Comparison of ENCODE assay signal across 17 cellular contexts in genomic region chr1:227884370-227885134, GRCh38.
A peak's percentile ranks its signal among the peaks of the same experiment; 100 is the strongest.
DNase-seq lines count a peak whose midpoint lies in the region; ATAC-seq and TF ChIP-seq lines count a peak whose summit lies in the region.
"Had no signal": no experiment of that assay in that cellular context is flagged by ENCODE, and none has a peak within 500 bp of the region (broad histone marks: within the 10 kb centered on the region; RNA-seq: fewer than 3 reads in every experiment).

No MANE protein-coding gene starts in this region.

- 60% methylated on average over 4 of the region's 15 CpGs for WGBS in SK-N-SH (ENCODE audit: low lambda C conversion rate)
- WGBS in lower leg skin, 2 donors: 92 to 96% methylated on average over 9 to 13 of the region's 15 CpGs

- no peaks in the 10 kb centered on the region for H4K20me1 ChIP-seq in SK-N-SH (ENCODE audit: insufficient read depth)

- H3K27me3 ChIP-seq in SK-N-SH (ENCODE audit: insufficient read depth) (no peaks in the 10 kb centered on the region), RWPE2 (ENCODE audit: insufficient read depth, poor library complexity, severe bottlenecking) (no peaks in the 10 kb centered on the region)

- no peaks in the 10 kb centered on the region for H3K9me2 ChIP-seq in SK-N-SH

- no peak overlapping the region for H3K4me2 ChIP-seq in SK-N-SH

- TF ChIP-seq RAD21 in SK-N-SH (IDR thresholded peaks at IDR 0.05; ENCODE audit: low read length): no peak

- CTCF ChIA-PET in SK-N-SH (lab: Yijun Ruan, JAX): no interaction called here

- H3K79me2 ChIP-seq in SK-N-SH (ENCODE audit: insufficient read depth): no peaks in the 10 kb centered on the region

- DNase-seq in SK-N-SH (peak; percentile 17), 8988T (peak; percentile 34), RWPE2 (ENCODE audit: low spot score) (peak; percentile 16), lower leg skin (ENCODE audit: low spot score in 2 of 2) (peak; percentile 11 to 79), NCI-H345 (lab: John Stamatoyannopoulos, UW) (no peak), SW 1271 (lab: John Stamatoyannopoulos, UW) (no peak)
- DNase-seq: anterior cingulate cortex, mammary epithelial cell, MV-4-11, nephron progenitor cell, PC-3 had no signal

- H3K4me1 ChIP-seq in SK-N-SH (ENCODE audit: control insufficient read depth in 1 of 2, insufficient read depth in 2 of 2, low read depth in 1 of 2, low read length in 1 of 2) (no peaks in the 10 kb centered on the region; a peak in 1 of 4 replicates), RWPE2 (ENCODE audit: insufficient read depth, poor library complexity, severe bottlenecking) (peaks cover 9% of the 10 kb centered on the region)

- H3K4me3 ChIP-seq in SK-N-SH (ENCODE audit: low read depth in 2 of 2, low read length in 1 of 2) (no peak overlapping the region), RWPE2 (ENCODE audit: severe bottlenecking) (no peak overlapping the region), lower leg skin (ENCODE audit: low read depth, poor library complexity, severe bottlenecking) (no peak overlapping the region)
- H3K4me3 ChIP-seq: gastrocnemius medialis, tibial artery had no signal

- TF ChIP-seq POLR2A in lower leg skin (IDR thresholded peaks at IDR 0.05): no peak

- intact Hi-C loops in lower leg skin (cut with DNase I; ENCODE audit: low total_unique reads): no loop called here

- H3K9me3 ChIP-seq in SK-N-SH (0 out of 2 replicates have a peak, but pooled peaks cover 3% of the 10 kb centered on the region), RWPE2 (ENCODE audit: severe bottlenecking) (no peaks in the 10 kb centered on the region)
- H3K9me3 ChIP-seq: gastrocnemius medialis, tibial artery had no signal

- no peak overlapping the region for H3K27ac ChIP-seq in SK-N-SH (ENCODE audit: low read depth in 2 of 2, low read length in 1 of 2)
- H3K27ac ChIP-seq in RWPE2 (ENCODE audit: poor library complexity, severe bottlenecking): no peak overlapping the region
- H3K27ac ChIP-seq: 22Rv1, gastrocnemius medialis, tibial artery, VCaP had no signal

- ATAC-seq in SK-N-SH treated with all-trans-retinoic acid at 6 μM for 48 hours (no peak), RWPE2 (ENCODE audit: low read depth) (no peak), HG03159 (IDR thresholded peaks at IDR 0.05; ENCODE audit: unreplicated experiment) (no peak)
- ATAC-seq: gastrocnemius medialis had no signal

- POLR2A ChIA-PET in SK-N-SH (lab: Yijun Ruan, JAX): no interaction called here

- TF ChIP-seq CTCF in SK-N-SH (IDR thresholded peaks at IDR 0.05): no peak
- no peak for TF ChIP-seq CTCF in RWPE2 (IDR thresholded peaks at IDR 0.05; ENCODE audit: poor library complexity, severe bottlenecking)
- no peak for TF ChIP-seq CTCF in lower leg skin (IDR thresholded peaks at IDR 0.05)

- no peaks in the 10 kb centered on the region for H3F3A ChIP-seq in SK-N-SH (replicated peaks; ENCODE audit: insufficient read depth)

- H3K36me3 ChIP-seq in SK-N-SH (replicated peaks in 1 of 2; ENCODE audit: control insufficient read depth in 1 of 2, insufficient read depth in 2 of 2, low read length in 1 of 2) (no peaks in the 10 kb centered on the region), RWPE2 (ENCODE audit: low read depth) (no peaks in the 10 kb centered on the region)
- H3K36me3 ChIP-seq: gastrocnemius medialis, tibial artery had no signal

- no peak overlapping the region for H3K9ac ChIP-seq in SK-N-SH

- no peak overlapping the region for H2AFZ ChIP-seq in SK-N-SH (ENCODE audit: low read depth)

- no peak for TF ChIP-seq EP300 in SK-N-SH (IDR thresholded peaks at IDR 0.05; ENCODE audit: borderline replicate concordance in 1 of 2, low read depth in 1 of 2, low read length in 1 of 2)

TF ChIP-seq in SK-N-SH, 30 proteins besides CTCF, POLR2A, EP300 and RAD21:
- TF ChIP-seq USF2 (IDR thresholded peaks at IDR 0.05; ENCODE audit: borderline replicate concordance, low read depth, low read length): no peak
- no peak for TF ChIP-seq FOXM1 (IDR thresholded peaks at IDR 0.05; ENCODE audit: low read depth)
- no peak for TF ChIP-seq ZBTB33 (IDR thresholded peaks at IDR 0.05; ENCODE audit: borderline replicate concordance, low read depth)
- no peak for TF ChIP-seq MEF2A (IDR thresholded peaks at IDR 0.05; ENCODE audit: borderline replicate concordance, low read depth)

TF ChIP-seq in SK-N-SH treated with all-trans-retinoic acid at 6 μM for 48 hours, 23 proteins besides CTCF, POLR2A, EP300 and RAD21:
- no peak for TF ChIP-seq ESRRG (CRISPR knock-in tag; IDR thresholded peaks at IDR 0.05)

Comparison
In these comparisons a context has a peak if more than half of its experiments do, and no peak if none do; other contexts are left out.
1. DNase-seq: peak in SK-N-SH (single experiment), 8988T (single experiment), RWPE2 (single experiment) and lower leg skin (2 of 2); none in NCI-H345 (single experiment) and SW 1271 (0 of 2).